ENCODE assay signal across 8 cellular contexts in the genomic region with DNA sequence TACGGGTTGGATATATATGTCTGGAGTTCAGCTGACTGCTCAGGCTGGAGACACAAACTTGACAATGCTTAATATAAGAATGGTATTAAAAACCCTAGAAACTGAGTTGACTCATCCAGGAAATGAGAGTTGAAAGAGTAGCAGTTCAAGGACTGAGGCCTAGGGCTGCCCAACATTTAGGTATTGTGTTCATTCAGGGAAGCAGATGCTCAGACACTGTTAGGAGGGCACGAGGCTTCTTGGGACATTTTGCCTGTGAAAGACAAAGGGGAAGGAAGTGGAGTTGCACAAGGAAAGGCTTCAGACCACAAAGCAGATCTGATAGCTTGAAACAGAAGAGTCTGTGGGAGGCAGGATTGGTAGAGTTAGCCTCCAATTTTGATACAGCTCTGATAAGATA. TPM values are rescaled to one million over a fixed set of nuclear protein-coding genes. Genes with fewer than 3 reads are reported as not detected.
DNase-seq lines count a peak whose midpoint lies in the region; ATAC-seq and TF ChIP-seq lines count a peak whose summit lies in the region.

No MANE protein-coding gene starts in this region.

- no peaks in the 10 kb centered on the region for H4K20me1 ChIP-seq in DND-41 (ENCODE audit: insufficient read depth, low read length)

- H3K27ac ChIP-seq in DND-41 (ENCODE audit: low read length), result no peak overlapping the region
- H3K27ac ChIP-seq in epithelial cell of prostate, result peak overlapping the region; percentile 24

- no peak for TF ChIP-seq CTCF in DND-41 (IDR thresholded peaks at IDR 0.05; ENCODE audit: borderline replicate concordance, extremely low read depth, low read length, poor library complexity, severe bottlenecking)

- no peaks in the 10 kb centered on the region for H3K27me3 ChIP-seq in DND-41 (ENCODE audit: insufficient read depth, low read length, poor library complexity)

- no peak overlapping the region for H3K4me3 ChIP-seq in DND-41 (ENCODE audit: low read depth in 1 of 2, low read length in 2 of 2)

- no peaks in the 10 kb centered on the region for H3K79me2 ChIP-seq in DND-41 (ENCODE audit: insufficient read depth, low read length)

- in situ Hi-C loops in ACHN (cut with HindIII; ENCODE audit: low pct_ligation_motif_present, low pct_unique_long_range_greater_than_20kb, low sequenced_read_pairs), result no loop called here

- peak; percentile 69 for DNase-seq in DND-41
- peak; percentile 83 for DNase-seq in HT1080 (ENCODE audit: low read depth)
- DNase-seq in epithelial cell of prostate (ENCODE audit: low read depth, low spot score), result no peak
- no peak for DNase-seq in ACHN
- DNase-seq in NCI-H187 (lab: John Stamatoyannopoulos, UW), result no peak
- DNase-seq in dedifferentiated amniotic fluid mesenchymal stem cell (ENCODE audit: extremely low spot score), result no peak
- DNase-seq in cerebellum (ENCODE audit: low spot score), result no peak

- H3K4me2 ChIP-seq in DND-41 (ENCODE audit: insufficient read depth, low read length), result no peak overlapping the region

- no peaks in the 10 kb centered on the region for H3K9me3 ChIP-seq in DND-41 (ENCODE audit: insufficient read depth, low read length, severe bottlenecking)

- H2AFZ ChIP-seq in DND-41 (ENCODE audit: low read depth, low read length), result no peak overlapping the region

- ATAC-seq in DND-41 (ENCODE audit: insufficient read depth, low read depth) (peak; percentile 94), GM21423 (IDR thresholded peaks at IDR 0.05; ENCODE audit: unreplicated experiment) (peak; percentile 85)

- H3K9ac ChIP-seq in DND-41 (ENCODE audit: low read depth, low read length), result no peak overlapping the region

- H3K36me3 ChIP-seq in DND-41 (ENCODE audit: insufficient read depth, low read length), result no peaks in the 10 kb centered on the region

- H3K4me1 ChIP-seq in DND-41 (ENCODE audit: insufficient read depth, low read length), result peaks cover 17% of the 10 kb centered on the region

RNA-seq across cellular contexts. Expression of gene HS3ST1, which starts 52.0 kb away (rescaled TPM):
- total RNA-seq in HT1080 (2014; rRNA removed; shearing (Covaris generic)), result 0.57 and 3.5 TPM in 2 replicates
- 0.45 and 0.67 TPM in 2 replicates for polyA plus RNA-seq in HT1080 (2015; cell fraction: cytosol; rRNA removed)
- 0.12 and 1.1 TPM in 2 replicates for polyA plus RNA-seq in HT1080 (2015; cell fraction: nucleus; rRNA removed)
- total RNA-seq in cerebellum, result 2.4 TPM

Comparison
In these comparisons a context has a peak if more than half of its experiments do, and no peak if none do; other contexts are left out.
1. DNase-seq: peak in DND-41 (single experiment) and HT1080 (single experiment); none in epithelial cell of prostate (single experiment), ACHN (single experiment), NCI-H187 (0 of 2), dedifferentiated amniotic fluid mesenchymal stem cell (single experiment) and cerebellum (single experiment).